In genomic region chr11:67022341-67022933, GRCh38 we compare ENCODE assay signal across 8 cellular contexts. TPM values are rescaled to one million over a fixed set of nuclear protein-coding genes. Genes with fewer than 3 reads are reported as not detected.
DNase-seq lines count a peak whose midpoint lies in the region; ATAC-seq, FAIRE-seq and TF ChIP-seq lines count a peak whose summit lies in the region.

No MANE protein-coding gene starts in this region.

- H3K9me3 ChIP-seq in H9 (ENCODE audit: control insufficient read depth, low read depth, low read length) (no peaks in the 10 kb centered on the region), RWPE2 (ENCODE audit: severe bottlenecking) (no peaks in the 10 kb centered on the region)

- H3K27me3 Mint-ChIP-seq in H9 (ENCODE audit: low read depth) (peaks cover 47% of the 10 kb centered on the region), progenitor cell of endocrine pancreas (peaks cover 63% of the 10 kb centered on the region)

- no peaks in the 10 kb centered on the region for H3K36me3 ChIP-seq in RWPE2 (ENCODE audit: low read depth)

- no peak overlapping the region for H2BK120ac ChIP-seq in H9 (ENCODE audit: low read depth, low read length, poor library complexity, severe bottlenecking)

- H3K4me1 Mint-ChIP-seq in H9: peaks cover 7 to 13% of the 10 kb centered on the region in 2 experiments
- H3K4me1 Mint-ChIP-seq in progenitor cell of endocrine pancreas (ENCODE audit: low read depth): no peaks in the 10 kb centered on the region

- peak overlapping the region; percentile 29 for H3K4me3 ChIP-seq in RWPE2 (ENCODE audit: severe bottlenecking)
- peak overlapping the region; percentile 50 for H3K4me3 ChIP-seq in fibroblast of the aortic adventitia (ENCODE audit: low read depth, low read length)

- peak; percentile 75 for ATAC-seq in RWPE2 (ENCODE audit: low read depth)

- H3K27ac ChIP-seq in H9 (ENCODE audit: insufficient read length, low read depth, low read length) (no peak overlapping the region), RWPE2 (ENCODE audit: poor library complexity, severe bottlenecking) (peak overlapping the region; percentile 57)

- H4K20me1 ChIP-seq in H9 (ENCODE audit: control insufficient read depth, insufficient read depth, insufficient read length): no peaks in the 10 kb centered on the region

- no CpG with 5 or more reads among the region's 20 CpGs for WGBS in H9 (ENCODE audit: extremely low coverage, insufficient read length, low lambda C conversion rate)

- H2BK5ac ChIP-seq in H9 (ENCODE audit: insufficient read length, low read length): no peak overlapping the region

- no peak overlapping the region for H2BK12ac ChIP-seq in H9 (ENCODE audit: insufficient read length, low read depth, low read length)

- H3K4me1 ChIP-seq in H9 (ENCODE audit: insufficient read depth, low read length) (no peaks in the 10 kb centered on the region), RWPE2 (ENCODE audit: insufficient read depth, poor library complexity, severe bottlenecking) (peaks cover 22% of the 10 kb centered on the region)

- H3K79me1 ChIP-seq in H9 (ENCODE audit: insufficient read depth, low read depth, low read length, poor library complexity, severe bottlenecking): no peaks in the 10 kb centered on the region

- H3T11ph ChIP-seq in H9 (ENCODE audit: low read length): no peak overlapping the region

- H3K4ac ChIP-seq in H9 (ENCODE audit: low read depth, low read length): no peak overlapping the region

- H3K18ac ChIP-seq in H9 (ENCODE audit: insufficient read length, low read depth, low read length): no peak overlapping the region

- TF ChIP-seq POLR2A in H54 (IDR thresholded peaks at IDR 0.05; ENCODE audit: low read depth, low read length): no peak

- DNase-seq in H9 (no peak), RWPE2 (ENCODE audit: low spot score) (peak; percentile 89), fibroblast of the aortic adventitia (ENCODE audit: low read depth) (peak; percentile 41), progenitor cell of endocrine pancreas (ENCODE audit: low spot score, unreplicated experiment) (no peak), NCI-H82 treated with DMSO at 0.1 percent for 48 hours (lab: John Stamatoyannopoulos, UW; ENCODE audit: unreplicated experiment) (no peak), GOT3 (lab: John Stamatoyannopoulos, UW) (no peak), HPDE6-E6E7 (ENCODE audit: extremely low spot score) (no peak), H54 (ENCODE audit: insufficient read length, low spot score) (no peak)

- H2BK15ac ChIP-seq in H9 (ENCODE audit: low read depth, low read length): no peak overlapping the region

- H4K91ac ChIP-seq in H9 (ENCODE audit: insufficient read length, low read depth, low read length): no peak overlapping the region

- H3K9ac ChIP-seq in H9 (ENCODE audit: extremely low read depth, insufficient read length, low read length): no peak overlapping the region

- H3K4me2 ChIP-seq in H9 (ENCODE audit: insufficient read depth, insufficient read length, low read length): peak overlapping the region; percentile 30

- peaks cover 8% of the 10 kb centered on the region for H3K23me2 ChIP-seq in H9 (ENCODE audit: insufficient read length, low read depth, low read length, poor library complexity, severe bottlenecking)

- H3K27me3 ChIP-seq in H9 (ENCODE audit: insufficient read depth, low read length) (peaks cover 22% of the 10 kb centered on the region), RWPE2 (ENCODE audit: insufficient read depth, poor library complexity, severe bottlenecking) (no peaks in the 10 kb centered on the region)

- no peak overlapping the region for H4K5ac ChIP-seq in H9 (ENCODE audit: insufficient read length, low read depth, low read length)

- no peak overlapping the region for H3K14ac ChIP-seq in H9 (ENCODE audit: insufficient read depth, low read length)

- no peak overlapping the region for H2AFZ ChIP-seq in H9 (ENCODE audit: low read length)

- peaks cover 0 to 6% (median 0%) of the 10 kb centered on the region in 3 experiments; a peak in 3 of 7 replicates for H3K36me3 Mint-ChIP-seq in H9 (ENCODE audit: insufficient read depth in 1 of 3, low read depth in 3 of 3)
- no peaks in the 10 kb centered on the region for H3K36me3 Mint-ChIP-seq in progenitor cell of endocrine pancreas (ENCODE audit: insufficient read depth)

- no peak for FAIRE-seq in H54 (lab: Jason Lieb, UNC)

- no peak overlapping the region for H3K23ac ChIP-seq in H9 (ENCODE audit: insufficient read length, low read depth, low read length)

- H3K9me3 Mint-ChIP-seq in H9 (peaks cover 0 to 8% of the 10 kb centered on the region in 2 experiments; a peak in 2 of 5 replicates), progenitor cell of endocrine pancreas (ENCODE audit: low read depth) (no peaks in the 10 kb centered on the region)

- H3K56ac ChIP-seq in H9 (ENCODE audit: insufficient read length, low read depth, low read length): no peak overlapping the region

- H3K27ac Mint-ChIP-seq in H9: no peak overlapping the region
- H3K27ac Mint-ChIP-seq in progenitor cell of endocrine pancreas: peak overlapping the region; percentile 49

- no peak overlapping the region for H4K8ac ChIP-seq in H9 (replicated peaks; ENCODE audit: insufficient read length, low read depth, low read length)

- H3K79me2 ChIP-seq in H9 (ENCODE audit: insufficient read depth, low read length): no peaks in the 10 kb centered on the region

- TF ChIP-seq CTCF in H9 (conservative IDR thresholded peaks at IDR 0.05) (no peak), RWPE2 (IDR thresholded peaks at IDR 0.05; ENCODE audit: poor library complexity, severe bottlenecking) (no peak), fibroblast of the aortic adventitia (IDR thresholded peaks at IDR 0.05; ENCODE audit: insufficient read depth, low read length) (no peak), progenitor cell of endocrine pancreas (IDR thresholded peaks at IDR 0.05; ENCODE audit: unreplicated experiment) (no peak)

- no peak overlapping the region for H2AK5ac ChIP-seq in H9 (ENCODE audit: insufficient read length, low read length)

- peak overlapping the region; percentile 51 to 77 for H3K4me3 Mint-ChIP-seq in H9
- peak overlapping the region; percentile 64 for H3K4me3 Mint-ChIP-seq in progenitor cell of endocrine pancreas (ENCODE audit: low read depth)

- no peak overlapping the region for H2BK20ac ChIP-seq in H9 (ENCODE audit: low read depth, low read length, poor library complexity, severe bottlenecking)

RNA-seq across cellular contexts. Expression of gene SYT12, which starts 0.5 kb away (rescaled TPM):
- total RNA-seq in H9 (2021) (1.9 and 2.1 TPM in 2 replicates), fibroblast of the aortic adventitia (ENCODE audit: low replicate concordance) (0.09 TPM in 1 of 2 replicates, not detected in the other), progenitor cell of endocrine pancreas (0.20 and 0.22 TPM in 2 replicates)

RNA-seq across cellular contexts. Expression of gene RHOD, which starts 34.2 kb away (rescaled TPM):
- total RNA-seq in H9 (2021) (14.8 and 15.7 TPM in 2 replicates), fibroblast of the aortic adventitia (ENCODE audit: low replicate concordance) (15.1 and 26.1 TPM in 2 replicates), progenitor cell of endocrine pancreas (16.4 and 20.6 TPM in 2 replicates)

RNA-seq across cellular contexts. Expression of gene C11orf86, which starts 47.3 kb away (rescaled TPM):
- total RNA-seq in H9 (2021): 0.24 TPM in 1 of 2 replicates, not detected in the other
- total RNA-seq in fibroblast of the aortic adventitia (ENCODE audit: low replicate concordance): not detected in 2 replicates
- not detected in 2 replicates for total RNA-seq in progenitor cell of endocrine pancreas

Comparison
In these comparisons a context has a peak if more than half of its experiments do, and no peak if none do; other contexts are left out.
1. DNase-seq: peak in RWPE2 (single experiment) and fibroblast of the aortic adventitia (single experiment); none in H9 (single experiment), progenitor cell of endocrine pancreas (single experiment), NCI-H82 treated with DMSO at 0.1 percent for 48 hours (single experiment), GOT3 (single experiment), HPDE6-E6E7 (single experiment) and H54 (single experiment).